Comparison of ENCODE assay signal across 15 cellular contexts in the genomic region with DNA sequence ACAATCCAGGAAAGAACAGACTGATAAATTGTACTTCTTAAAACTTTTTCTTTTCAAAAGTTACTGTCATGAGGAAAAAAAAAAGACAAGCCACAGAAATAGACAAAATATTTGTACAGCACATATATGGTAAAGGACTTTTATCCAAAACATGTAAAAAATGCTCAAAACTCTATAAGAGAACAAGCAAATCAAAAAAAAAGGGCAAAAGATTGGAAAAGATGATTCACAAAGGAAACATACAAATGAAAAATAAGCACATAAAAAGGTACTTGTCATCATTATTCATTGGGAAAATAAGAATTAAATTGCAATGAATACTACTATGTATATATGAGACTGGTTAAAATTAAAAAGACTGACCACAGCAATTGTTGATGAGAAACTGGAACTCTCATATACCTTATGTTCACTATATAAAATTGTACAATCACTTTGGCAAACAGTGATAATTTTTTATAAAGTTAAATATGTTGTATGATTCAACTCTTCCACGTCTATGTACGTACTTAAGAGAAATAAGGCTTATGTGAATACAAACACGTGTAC. TPM values are rescaled to one million over a fixed set of nuclear protein-coding genes. Genes with fewer than 3 reads are reported as not detected.
DNase-seq lines count a peak whose midpoint lies in the region; ATAC-seq, FAIRE-seq and TF ChIP-seq lines count a peak whose summit lies in the region.
"Had no signal": no experiment of that assay in that cellular context is flagged by ENCODE, and none has a peak within 500 bp of the region (broad histone marks: within the 10 kb centered on the region; RNA-seq: fewer than 3 reads in every experiment).

No MANE protein-coding gene starts in this region.

- H3K18ac ChIP-seq in IMR-90 (ENCODE audit: low read depth, low read length) = no peak overlapping the region

- no peaks in the 10 kb centered on the region for H3K79me1 ChIP-seq in IMR-90 (ENCODE audit: low read depth in 1 of 2, low read length in 2 of 2)

- H3K36me3 Mint-ChIP-seq in activated T-cell treated with anti-CD3 and anti-CD28 coated beads, Interleukin-2, amount 50 U/mL, for 4 hours (ENCODE audit: insufficient read depth) = no peaks in the 10 kb centered on the region
- H3K36me3 Mint-ChIP-seq: CD4-positive, CD25-positive, alpha-beta regulatory T cell had no signal

- H2BK5ac ChIP-seq in IMR-90 (ENCODE audit: low read depth, low read length, poor library complexity, severe bottlenecking) = no peak overlapping the region

- no peak overlapping the region for H2AK5ac ChIP-seq in IMR-90 (ENCODE audit: low read depth, low read length)

- ATAC-seq in IMR-90 (ENCODE audit: low read depth) (no peak), K562 (no peak), GM18873 (IDR thresholded peaks at IDR 0.05; ENCODE audit: low FRiP score, unreplicated experiment) (no peak)
- ATAC-seq in activated T-cell treated with anti-CD3 and anti-CD28 coated beads, Interleukin-2, amount 50 U/mL, for 4 hours = no peak

- no peak overlapping the region for H3K4ac ChIP-seq in IMR-90 (ENCODE audit: low read depth, low read length)

- no peaks in the 10 kb centered on the region for H4K20me1 ChIP-seq in IMR-90 (ENCODE audit: insufficient read depth, low read length)
- no peaks in the 10 kb centered on the region for H4K20me1 ChIP-seq in K562 (replicated peaks; ENCODE audit: control insufficient read depth, insufficient read depth, low read length)

- no peaks in the 10 kb centered on the region for H3K36me3 ChIP-seq in IMR-90 (ENCODE audit: control insufficient read depth, insufficient read depth, low read length)
- no peaks in the 10 kb centered on the region for H3K36me3 ChIP-seq in K562 (ENCODE audit: control insufficient read depth, insufficient read depth, low read length)
- H3K36me3 ChIP-seq: Peyer's patch had no signal

- TF ChIP-seq EP300 in K562 (IDR thresholded peaks at IDR 0.05; ENCODE audit: low read length) = no peak

- POLR2A ChIA-PET in IMR-90 (lab: Charles Lee; ENCODE audit: unreplicated experiment) (no interaction called here), K562 (lab: Yijun Ruan, JAX) (no interaction called here)

- no peaks in the 10 kb centered on the region for H3K9me3 ChIP-seq in IMR-90 (ENCODE audit: control insufficient read depth, insufficient read depth, low read length)
- H3K9me3 ChIP-seq in K562 (replicated peaks; ENCODE audit: control insufficient read depth, insufficient read depth, low read depth, low read length) = no peaks in the 10 kb centered on the region
- H3K9me3 ChIP-seq: Caco-2, Peyer's patch had no signal

- H3K4me1 ChIP-seq in IMR-90 (ENCODE audit: control insufficient read depth, insufficient read depth, low read length) = peaks cover 2% of the 10 kb centered on the region; the same call in 1 of the 2 replicates
- peaks cover 0 to 17% of the 10 kb centered on the region in 2 experiments; a peak in 3 of 5 replicates for H3K4me1 ChIP-seq in K562 (replicated peaks in 1 of 2; ENCODE audit: control insufficient read depth in 2 of 2, insufficient read depth in 2 of 2, low read length in 2 of 2)
- H3K4me1 ChIP-seq: Caco-2, Peyer's patch had no signal

- dilution Hi-C loops in IMR-90 (cut with HindIII; ENCODE audit: low sequenced_read_pairs, unreplicated experiment) = no loop called here

- BruUV-seq in IMR-90 (replicated peaks; lab: Mats Ljungman, UMichigan) (no TSS peak), K562 (replicated peaks; lab: Mats Ljungman, UMichigan) (no TSS peak)

- DNase-seq in IMR-90 = peak; percentile 13
- no peak for DNase-seq in K562 (ENCODE audit: extremely low read depth in 1 of 4, low spot score in 3 of 4)
- DNase-seq in foreskin fibroblast = peak; percentile 12 to 40
- DNase-seq in activated T-cell treated with anti-CD3 and anti-CD28 coated beads, Interleukin-2, amount 50 U/mL, for 4 hours = no peak
- no peak for DNase-seq in NCI-H1417 (lab: John Stamatoyannopoulos, UW)
- DNase-seq in HTR-8/SVneo (ENCODE audit: insufficient read length, low spot score) = no peak
- DNase-seq: Caco-2; CD4-positive, CD25-positive, alpha-beta regulatory T cell; H7; Kasumi-1; NCI-H1105 treated with DMSO at 0.1 percent for 48 hours; NCI-H1694 treated with DMSO at 0.1 percent for 48 hours; Peyer's patch had no signal

- H3K4me3 Mint-ChIP-seq in activated T-cell treated with anti-CD3 and anti-CD28 coated beads, Interleukin-2, amount 50 U/mL, for 4 hours = no peak overlapping the region
- H3K4me3 Mint-ChIP-seq: B cell; CD4-positive, CD25-positive, alpha-beta regulatory T cell had no signal

- no peak overlapping the region for H2AK9ac ChIP-seq in IMR-90 (replicated peaks; ENCODE audit: low read depth, low read length, poor library complexity)

- no peak for TF ChIP-seq CTCF in IMR-90 (conservative IDR thresholded peaks at IDR 0.05; ENCODE audit: low read depth, low read length)
- TF ChIP-seq CTCF in K562 (IDR thresholded peaks at IDR 0.05 in 2 of 3, conservative IDR thresholded peaks at IDR 0.05 in 1 of 3; ENCODE audit: insufficient read depth in 2 of 3, low read depth in 1 of 3, low read length in 3 of 3) = no peak
- TF ChIP-seq CTCF in foreskin fibroblast (IDR thresholded peaks at IDR 0.05; ENCODE audit: low read depth, low read length) = no peak

- no peaks in the 10 kb centered on the region for H3K9me3 Mint-ChIP-seq in activated T-cell treated with anti-CD3 and anti-CD28 coated beads, Interleukin-2, amount 50 U/mL, for 4 hours

- no peak overlapping the region for H3K4me2 ChIP-seq in IMR-90 (ENCODE audit: low read depth, low read length)
- H3K4me2 ChIP-seq in K562 (ENCODE audit: insufficient read depth, low read length) = no peak overlapping the region

- H2BK120ac ChIP-seq in IMR-90 (ENCODE audit: low read depth, low read length) = no peak overlapping the region

- H3K23ac ChIP-seq in IMR-90 (ENCODE audit: low read depth, low read length) = no peak overlapping the region

- in situ Hi-C loops in IMR-90 (cut with MboI; ENCODE audit: low sequenced_read_pairs) = no loop called here
- in situ Hi-C loops in K562 (cut with MboI) = no loop called here

- H3K4me3 ChIP-seq in IMR-90 (ENCODE audit: insufficient read depth, low read depth, low read length) = no peak overlapping the region
- H3K4me3 ChIP-seq in K562 = no peak overlapping the region
- no peak overlapping the region for H3K4me3 ChIP-seq in foreskin fibroblast (ENCODE audit: low read depth in 1 of 2, low read length in 2 of 2)
- H3K4me3 ChIP-seq: Peyer's patch had no signal

- no peak for FAIRE-seq in K562 (lab: Jason Lieb, UNC)
- no peak for FAIRE-seq in HTR-8/SVneo (lab: Jason Lieb, UNC)

- intact Hi-C loops in IMR-90 (cut with micrococcal nuclease) (no loop called here), K562 (cut with micrococcal nuclease) (no loop called here)

- CTCF ChIA-PET in IMR-90 (lab: Yijun Ruan, JAX) = no interaction called here
- CTCF ChIA-PET in K562 (lab: Yijun Ruan, JAX; ENCODE audit: low intra/inter-chr PET ratio) = no interaction called here

- no CpG with 5 or more reads among the region's 3 CpGs for WGBS in IMR-90 (ENCODE audit: extremely low coverage in 2 of 2, insufficient read length in 1 of 2), 2 experiments
- 33% methylated on average over 3 of the region's 3 CpGs for WGBS in K562 (ENCODE audit: insufficient coverage, low coverage, missing lambda C conversion rate)

- no peak overlapping the region for H3K14ac ChIP-seq in IMR-90 (replicated peaks; ENCODE audit: low read depth, low read length)

- no peaks in the 10 kb centered on the region for H3K4me1 Mint-ChIP-seq in activated T-cell treated with anti-CD3 and anti-CD28 coated beads, Interleukin-2, amount 50 U/mL, for 4 hours (ENCODE audit: low read depth)
- H3K4me1 Mint-ChIP-seq: B cell; CD4-positive, CD25-positive, alpha-beta regulatory T cell had no signal

- no peak overlapping the region for H2BK15ac ChIP-seq in IMR-90 (ENCODE audit: low read depth, low read length)

- no peak overlapping the region for H3K56ac ChIP-seq in IMR-90 (ENCODE audit: extremely low read depth, insufficient read depth, low read length)

- no peaks in the 10 kb centered on the region for H3K27me3 ChIP-seq in IMR-90 (ENCODE audit: control insufficient read depth, insufficient read depth, low read length)
- no peaks in the 10 kb centered on the region for H3K27me3 ChIP-seq in K562 (ENCODE audit: control insufficient read depth in 2 of 2, insufficient read depth in 2 of 2, low read length in 2 of 2)
- H3K27me3 ChIP-seq: Peyer's patch had no signal

- no peaks in the 10 kb centered on the region for H3K27me3 Mint-ChIP-seq in activated T-cell treated with anti-CD3 and anti-CD28 coated beads, Interleukin-2, amount 50 U/mL, for 4 hours (ENCODE audit: low read depth)
- H3K27me3 Mint-ChIP-seq: B cell had no signal

- no peak overlapping the region for H4K91ac ChIP-seq in IMR-90 (ENCODE audit: insufficient read depth, low read depth, low read length)

- no peak overlapping the region for H4K8ac ChIP-seq in IMR-90 (ENCODE audit: low read depth in 2 of 2, low read length in 2 of 2)

- TF ChIP-seq RAD21 in IMR-90 (IDR thresholded peaks at IDR 0.05; ENCODE audit: low read length) = no peak
- no peak for TF ChIP-seq RAD21 in K562 (CRISPR knock-in tag; conservative IDR thresholded peaks at IDR 0.05 in 1 of 2, IDR thresholded peaks at IDR 0.05 in 1 of 2)

- no peak overlapping the region for H4K5ac ChIP-seq in IMR-90 (ENCODE audit: low read depth, low read length)

- H3K27ac ChIP-seq in IMR-90 (ENCODE audit: insufficient read depth, low read length) (no peak overlapping the region), K562 (ENCODE audit: extremely low read depth, low read depth, low read length) (no peak overlapping the region)
- H3K27ac ChIP-seq: Peyer's patch had no signal

- no peak overlapping the region for H2BK20ac ChIP-seq in IMR-90 (ENCODE audit: low read depth, low read length)

- no peaks in the 10 kb centered on the region for H3K9me1 ChIP-seq in IMR-90 (ENCODE audit: insufficient read depth, low read length)
- H3K9me1 ChIP-seq in K562 (ENCODE audit: control insufficient read depth, insufficient read depth, low read length) = no peaks in the 10 kb centered on the region

- no peak overlapping the region for H2AFZ ChIP-seq in IMR-90 (replicated peaks; ENCODE audit: low read length, poor library complexity)
- no peak overlapping the region for H2AFZ ChIP-seq in K562 (ENCODE audit: low read depth, low read length)

- H3K79me2 ChIP-seq in K562 (ENCODE audit: control insufficient read depth, insufficient read depth, low read length) = no peaks in the 10 kb centered on the region

- H3K9ac ChIP-seq in IMR-90 (ENCODE audit: low read depth, low read length) = no peak overlapping the region
- no peak overlapping the region for H3K9ac ChIP-seq in K562 (ENCODE audit: insufficient read depth in 1 of 2, low read depth in 2 of 2, low read length in 2 of 2)

- TF ChIP-seq POLR2A in IMR-90 (IDR thresholded peaks at IDR 0.05; ENCODE audit: low read depth, low read length) (no peak), K562 (conservative IDR thresholded peaks at IDR 0.05) (no peak)

RNA-seq across cellular contexts. Expression of a gene that starts 39.7 kb away (rescaled TPM):
- 14.0 and 31.7 TPM in 2 replicates for total RNA-seq in IMR-90 (2012; rRNA removed)
- polyA plus RNA-seq in IMR-90 (2012; rRNA removed) = 9.3 and 15.5 TPM in 2 replicates
- 4.7 and 4.8 TPM in 2 replicates for polyA plus RNA-seq in IMR-90 (2012; cell fraction: cytosol; rRNA removed)
- polyA plus RNA-seq in IMR-90 (2012; cell fraction: nucleus; rRNA removed; ENCODE audit: low replicate concordance) = 2.9 and 3.1 TPM in 2 replicates
- 20.8 and 31.5 TPM in 2 replicates for total RNA-seq in K562 (2011; cell fraction: chromatin; rRNA removed; ENCODE audit: low replicate concordance)
- 26.2 and 34.2 TPM in 2 replicates for total RNA-seq in K562 (2011; cell fraction: nucleolus; rRNA removed)
- total RNA-seq in K562 (2011; cell fraction: nucleoplasm; rRNA removed) = 30.1 and 36.1 TPM in 2 replicates
- total RNA-seq in K562 (2014; rRNA removed) = 15.7 and 20.8 TPM in 2 replicates
- total RNA-seq in K562 (2014; rRNA removed; fragmentation: Illumina TruSeq; extraction: Trizol) = 10.0 and 11.5 TPM in 2 replicates
- total RNA-seq in K562 (2015; rRNA removed; fragmentation: Illumina TruSeq; extraction: Trizol) = 8.9 and 10.9 TPM in 2 replicates
- 10.8 and 11.1 TPM in 2 replicates for total RNA-seq in K562 (2021)
- 4.9 and 5.4 TPM in 2 replicates for polyA plus RNA-seq in K562 (2011; rRNA removed)
- 4.3 and 17.1 TPM in 2 replicates for polyA plus RNA-seq in K562 (2011; cell fraction: cytosol; rRNA removed)
- polyA plus RNA-seq in K562 (2011; cell fraction: nucleus; rRNA removed) = 6.7 and 11.2 TPM in 2 replicates
- polyA plus RNA-seq in K562 (2012) = 6.1 and 6.6 TPM in 2 replicates
- 5.6 and 7.4 TPM in 2 replicates for polyA plus RNA-seq in K562 (2014; fragmentation: Illumina TruSeq; extraction: Trizol)
- polyA plus RNA-seq in K562 (2014; fragmentation: Nextera tagmentation; extraction: Ambion mirVana) = 1 to 10 TPM; 3.3 to 7.8 TPM
- polyA plus RNA-seq in K562 (2014; rRNA removed) = 5.4 and 6.3 TPM in 2 replicates
- polyA minus RNA-seq in K562 (2011; rRNA and poly(A)+ RNA removed) = 25.3 and 28.2 TPM in 2 replicates
- 16.2 and 16.3 TPM in 2 replicates for polyA minus RNA-seq in K562 (2011; cell fraction: cytosol; rRNA and poly(A)+ RNA removed)
- polyA minus RNA-seq in K562 (2011; cell fraction: nucleus; rRNA and poly(A)+ RNA removed) = 38.8 and 53.1 TPM in 2 replicates
- 1 to 10 TPM; 7.3 to 8.5 (median 8.0) TPM for total RNA-seq in activated T-cell treated with anti-CD3 and anti-CD28 coated beads, Interleukin-2, amount 50 U/mL, for 4 hours

Comparison
In these comparisons a context has a peak if more than half of its experiments do, and no peak if none do; other contexts are left out.
1. DNase-seq: peak in IMR-90 (single experiment) and foreskin fibroblast (2 of 2); none in K562 (0 of 4), activated T-cell treated with anti-CD3 and anti-CD28 coated beads, Interleukin-2, amount 50 U/mL, for 4 hours (single experiment), NCI-H1417 (0 of 3) and HTR-8/SVneo (single experiment).